Comparison of ENCODE assay signal across 9 cellular contexts in genomic region chr2:153871231-153872221, GRCh38. TPM values are rescaled to one million over a fixed set of nuclear protein-coding genes. Genes with fewer than 3 reads are reported as not detected.
DNase-seq lines count a peak whose midpoint lies in the region; ATAC-seq and TF ChIP-seq lines count a peak whose summit lies in the region.
"Had no signal": no experiment of that assay in that cellular context is flagged by ENCODE, and none has a peak within 500 bp of the region (broad histone marks: within the 10 kb centered on the region; RNA-seq: fewer than 3 reads in every experiment).

Gene GALNT13, plus strand, starts transcription at chr2:153871922.

- H3K4me1 ChIP-seq in ascending aorta (no peaks in the 10 kb centered on the region), testis (peaks cover 6% of the 10 kb centered on the region)

- H3K36me3 ChIP-seq in ascending aorta (no peaks in the 10 kb centered on the region), testis (ENCODE audit: low read depth, missing control alignments) (no peaks in the 10 kb centered on the region)
- H3K36me3 ChIP-seq: ovary had no signal

- H3K27me3 ChIP-seq in ascending aorta (no peaks in the 10 kb centered on the region), testis (no peaks in the 10 kb centered on the region)
- H3K27me3 ChIP-seq: ovary had no signal

- H3K36me3 Mint-ChIP-seq in stimulated activated memory B cell treated with anti-CD40 and anti-IgM and Interleukin-4, amounts not matched to agents 10 μg/mL and 1 μg/mL and 100 μg/mL, for 72 hours = peaks cover 6% of the 10 kb centered on the region

- intact Hi-C loops in ascending aorta (cut with DNase I) = no loop called here
- intact Hi-C loops in testis (cut with DNase I; ENCODE audit: low total_unique reads) = no loop called here

- TF ChIP-seq CTCF in ascending aorta (IDR thresholded peaks at IDR 0.05) (no peak), testis (IDR thresholded peaks at IDR 0.05) (no peak)

- H3K9me3 ChIP-seq in ascending aorta = no peaks in the 10 kb centered on the region
- no peaks in the 10 kb centered on the region for H3K9me3 ChIP-seq in testis
- H3K9me3 ChIP-seq: ovary had no signal

- DNase-seq in AG20443 (ENCODE audit: low spot score) (peak; percentile 21), NCI-H187 treated with DMSO at 0.1 percent for 48 hours (lab: John Stamatoyannopoulos, UW) (peak; percentile 3), ascending aorta (ENCODE audit: low spot score in 2 of 2) (no peak), iPS-NIHi7 (ENCODE audit: extremely low spot score) (peak; percentile 80), testis (peak; percentile 61), GM19238 (ENCODE audit: insufficient read length, low spot score) (no peak)

- no peak within 1 kb of the TSS for H3K4me3 Mint-ChIP-seq in stimulated activated memory B cell treated with anti-CD40 and anti-IgM and Interleukin-4, amounts not matched to agents 10 μg/mL and 1 μg/mL and 100 μg/mL, for 72 hours

- WGBS in testis, 2 donors = 2 to 3% methylated on average over 14 to 90 of the region's 93 CpGs

- H3K27ac ChIP-seq in ascending aorta (no peak within 1 kb of the TSS), testis (no peak within 1 kb of the TSS)
- H3K27ac ChIP-seq: ovary had no signal

- no peak for TF ChIP-seq POLR2A in testis (IDR thresholded peaks at IDR 0.05)

- peaks cover 19% of the 10 kb centered on the region for H3K27me3 Mint-ChIP-seq in stimulated activated memory B cell treated with anti-CD40 and anti-IgM and Interleukin-4, amounts not matched to agents 10 μg/mL and 1 μg/mL and 100 μg/mL, for 72 hours

- H3K4me3 ChIP-seq in ascending aorta (peak within 1 kb of the TSS; percentile 21 to 47), testis (peak within 1 kb of the TSS; percentile 36 to 61)
- H3K4me3 ChIP-seq: ovary had no signal

- peaks cover 4% of the 10 kb centered on the region for H3K9me3 Mint-ChIP-seq in stimulated activated memory B cell treated with anti-CD40 and anti-IgM and Interleukin-4, amounts not matched to agents 10 μg/mL and 1 μg/mL and 100 μg/mL, for 72 hours

- H3K27ac Mint-ChIP-seq in stimulated activated memory B cell treated with anti-CD40 and anti-IgM and Interleukin-4, amounts not matched to agents 10 μg/mL and 1 μg/mL and 100 μg/mL, for 72 hours = no peak within 1 kb of the TSS

- no peak for ATAC-seq in GM21825 (IDR thresholded peaks at IDR 0.05; ENCODE audit: unreplicated experiment)
- no peak for ATAC-seq in stimulated activated memory B cell treated with anti-CD40 and anti-IgM and Interleukin-4, amounts not matched to agents 10 μg/mL and 1 μg/mL and 100 μg/mL, for 72 hours

- H3K4me1 Mint-ChIP-seq in stimulated activated memory B cell treated with anti-CD40 and anti-IgM and Interleukin-4, amounts not matched to agents 10 μg/mL and 1 μg/mL and 100 μg/mL, for 72 hours = no peaks in the 10 kb centered on the region

RNA-seq across cellular contexts. Expression of gene GALNT13, which starts in this region (rescaled TPM):
- total RNA-seq in ascending aorta (not detected), testis (1 to 10 TPM in 1 of 2 donors, under 1 TPM in 1; 0.55 to 2.2 TPM)
- 0.92 TPM for polyA plus RNA-seq in testis (ENCODE audit: insufficient read depth, low read depth, low replicate concordance)

Comparison
In these comparisons a context has a peak if more than half of its experiments do, and no peak if none do; other contexts are left out.
1. DNase-seq: peak in AG20443 (single experiment), NCI-H187 treated with DMSO at 0.1 percent for 48 hours (single experiment), iPS-NIHi7 (single experiment) and testis (single experiment); none in ascending aorta (0 of 2) and GM19238 (single experiment).